In genomic region chr16:56269276-56269675, GRCh38 we compare ENCODE assay signal across 15 cellular contexts.
DNase-seq lines count a peak whose midpoint lies in the region; ATAC-seq and TF ChIP-seq lines count a peak whose summit lies in the region.
"Had no signal": no experiment of that assay in that cellular context is flagged by ENCODE, and none has a peak within 500 bp of the region (broad histone marks: within the 10 kb centered on the region; RNA-seq: fewer than 3 reads in every experiment).

No MANE protein-coding gene starts in this region.

- H3K4me1 ChIP-seq in left ventricle myocardium inferior (peaks cover 34% of the 10 kb centered on the region), suprapubic skin (no peaks in the 10 kb centered on the region)

- H3K36me3 ChIP-seq in left ventricle myocardium inferior, result no peaks in the 10 kb centered on the region
- H3K36me3 ChIP-seq in suprapubic skin, result no peaks in the 10 kb centered on the region

- ATAC-seq in WTC11 (peak; percentile 46), GM21515 (IDR thresholded peaks at IDR 0.05; ENCODE audit: unreplicated experiment) (no peak), HG02759 (IDR thresholded peaks at IDR 0.05; ENCODE audit: unreplicated experiment) (no peak), GM21447 (IDR thresholded peaks at IDR 0.05; ENCODE audit: unreplicated experiment) (no peak)
- ATAC-seq: activated CD8-positive, alpha-beta T cell treated with anti-CD3 and anti-CD28 coated beads, Interleukin-2, amount 10 ng/mL, durations not matched to agents 7 days and 5 days had no signal

- peaks cover 27% of the 10 kb centered on the region for H3K4me1 Mint-ChIP-seq in WTC11

- H3K27me3 Mint-ChIP-seq in WTC11 (ENCODE audit: low read depth), result no peaks in the 10 kb centered on the region; the same call in 1 of the 2 replicates
- H3K27me3 Mint-ChIP-seq: central memory CD8-positive, alpha-beta T cell had no signal

- CTCF ChIA-PET in WTC11 (lab: Charles Lee), result interaction anchor here (0.5 to 1.5 kb wide), 10 partner anchors 8 to 87 kb away, joined by 3 to 8 read pairs (median 4); partner anchors contain the start of gene GNAO1

- H3K27ac ChIP-seq in left ventricle myocardium inferior (replicated peaks) (peak overlapping the region; percentile 76), suprapubic skin (no peak overlapping the region)
- H3K27ac ChIP-seq: HL-60, RWPE1 had no signal

- no peak for TF ChIP-seq POLR2A in suprapubic skin (IDR thresholded peaks at IDR 0.05)

- intact Hi-C loops in left ventricle myocardium inferior (cut with micrococcal nuclease), result no loop called here
- intact Hi-C loops in posterior vena cava (cut with DNase I), result no loop called here

- TF ChIP-seq CTCF in WTC11 (IDR thresholded peaks at IDR 0.05) (no peak), left ventricle myocardium inferior (IDR thresholded peaks at IDR 0.05; ENCODE audit: borderline replicate concordance) (no peak), suprapubic skin (IDR thresholded peaks at IDR 0.05) (no peak)

- no peak for TF ChIP-seq EP300 in suprapubic skin (IDR thresholded peaks at IDR 0.05)

- peaks cover 18% of the 10 kb centered on the region for H3K9me3 Mint-ChIP-seq in WTC11
- H3K9me3 Mint-ChIP-seq: central memory CD8-positive, alpha-beta T cell had no signal

- H3K27me3 ChIP-seq in left ventricle myocardium inferior (ENCODE audit: low read depth) (no peaks in the 10 kb centered on the region), suprapubic skin (no peaks in the 10 kb centered on the region)

- H3K9me3 ChIP-seq in left ventricle myocardium inferior (replicated peaks) (no peaks in the 10 kb centered on the region), suprapubic skin (no peaks in the 10 kb centered on the region)

- H3K4me3 Mint-ChIP-seq in WTC11, result no peak overlapping the region
- H3K4me3 Mint-ChIP-seq: activated CD8-positive, alpha-beta T cell treated with anti-CD3 and anti-CD28 coated beads, Interleukin-2, amount 10 ng/mL, durations not matched to agents 7 days and 5 days; central memory CD8-positive, alpha-beta T cell had no signal

- 78% methylated on average over 13 of the region's 13 CpGs for WGBS in suprapubic skin

- peak; percentile 27 for DNase-seq in Ammon's horn (ENCODE audit: low spot score)
- DNase-seq in WTC11 (ENCODE audit: low spot score), result no peak
- DNase-seq in left ventricle myocardium inferior, result no peak
- peak; percentile 74 for DNase-seq in posterior vena cava (ENCODE audit: low spot score)
- DNase-seq in suprapubic skin (ENCODE audit: low spot score in 2 of 2), result no peak
- DNase-seq: activated CD8-positive, alpha-beta T cell treated with anti-CD3 and anti-CD28 coated beads, Interleukin-2, amount 10 ng/mL, durations not matched to agents 7 days and 5 days; MM.1S; NCI-H345; stimulated activated CD4-positive, alpha-beta T cell treated with anti-CD3 and anti-CD28 coated beads, Interleukin-12 subunit alpha, Interleukin-12 subunit beta, amount 100 ng/mL, for 4 hours had no signal

- 0 out of 2 replicates have a peak overlapping the region, but pooled peaks have one; percentile 4 for H3K27ac Mint-ChIP-seq in WTC11
- H3K27ac Mint-ChIP-seq: activated CD8-positive, alpha-beta T cell treated with anti-CD3 and anti-CD28 coated beads, Interleukin-2, amount 10 ng/mL, durations not matched to agents 7 days and 5 days had no signal

- peaks cover 14% of the 10 kb centered on the region for H3K36me3 Mint-ChIP-seq in WTC11

- POLR2A ChIA-PET in WTC11 (lab: Charles Lee), result no interaction called here

- no peak overlapping the region for H3K4me3 ChIP-seq in left ventricle myocardium inferior
- H3K4me3 ChIP-seq in suprapubic skin, result no peak overlapping the region

TF ChIP-seq in WTC11, 78 proteins besides CTCF, POLR2A, EP300 and RAD21:
- TF ChIP-seq NR1H2 (CRISPR knock-in tag; IDR thresholded peaks at IDR 0.05), result no peak
- no peak for TF ChIP-seq ZNF121 (CRISPR knock-in tag; IDR thresholded peaks at IDR 0.05)
- TF ChIP-seq ZMAT4 (CRISPR knock-in tag; IDR thresholded peaks at IDR 0.05), result no peak
- no peak for TF ChIP-seq FOXJ3 (CRISPR knock-in tag; IDR thresholded peaks at IDR 0.05; ENCODE audit: borderline replicate concordance)
- TF ChIP-seq NFYB (CRISPR knock-in tag; conservative IDR thresholded peaks at IDR 0.05; ENCODE audit: low read depth), result no peak
- no peak for TF ChIP-seq ELF4 (CRISPR knock-in tag; IDR thresholded peaks at IDR 0.05; ENCODE audit: low read depth)
- TF ChIP-seq ZNF263 (CRISPR knock-in tag; IDR thresholded peaks at IDR 0.05; ENCODE audit: low read depth), result peak; percentile 49; the same call in 1 of the 2 replicates
- TF ChIP-seq AFF4 (CRISPR knock-in tag; IDR thresholded peaks at IDR 0.05; ENCODE audit: borderline replicate concordance), result no peak
- TF ChIP-seq ZNF532 (CRISPR knock-in tag; IDR thresholded peaks at IDR 0.05; ENCODE audit: borderline replicate concordance), result no peak

Comparison
In these comparisons a context has a peak if more than half of its experiments do, and no peak if none do; other contexts are left out.
1. DNase-seq: peak in Ammon's horn (single experiment) and posterior vena cava (single experiment); none in WTC11 (single experiment), left ventricle myocardium inferior (single experiment) and suprapubic skin (0 of 2).